In genomic region chr10:47416305-47417218, GRCh38 we compare ENCODE assay signal across 7 cellular contexts. TPM values are rescaled to one million over a fixed set of nuclear protein-coding genes. Genes with fewer than 3 reads are reported as not detected.
"Had no signal": no experiment of that assay in that cellular context is flagged by ENCODE, and none has a peak within 500 bp of the region (broad histone marks: within the 10 kb centered on the region; RNA-seq: fewer than 3 reads in every experiment).

No MANE protein-coding gene starts in this region.

RNA-seq across cellular contexts. Expression of gene ZNF488, which starts 32.5 kb away (rescaled TPM):
- total RNA-seq: activated CD4-positive, alpha-beta T cell treated with anti-CD3 and anti-CD28 coated beads, Interleukin-2, amount 10 ng/mL, durations not matched to agents 24 days and 14 days; activated CD8-positive, alpha-beta T cell treated with anti-CD3 and anti-CD28 coated beads, Interleukin-2, amount 10 ng/mL, durations not matched to agents 7 days and 5 days; activated naive CD8-positive, alpha-beta T cell treated with anti-CD3 and anti-CD28 coated beads, Interleukin-2, amount 10 ng/mL, durations not matched to agents 7 days and 5 days; activated T-helper 1 cell treated with anti-CD3 and anti-CD28 coated beads, Interleukin-12 subunit alpha, Interleukin-12 subunit beta, Interleukin-2, Interleukin-4 antibody, amounts not matched to agents 30 ng/mL and 10 ng/mL and 1 ng/mL, durations not matched to agents 14 hours and 24 hours and 36 hours; ascending aorta; fibroblast of lung; T-helper 17 cell had no signal
